8 cellular contexts compared by ENCODE assay signal in genomic region chr9:18442629-18443491, GRCh38. TPM values are rescaled to one million over a fixed set of nuclear protein-coding genes. Genes with fewer than 3 reads are reported as not detected.
DNase-seq lines count a peak whose midpoint lies in the region; ATAC-seq and TF ChIP-seq lines count a peak whose summit lies in the region.

No MANE protein-coding gene starts in this region.

- H3K27ac Mint-ChIP-seq in brain = peak overlapping the region in 2 of 5 experiments; percentile 20 to 46

- peak; percentile 30 for DNase-seq in NOMO-1 treated with DMSO at 0.1 percent for 48 hours (lab: John Stamatoyannopoulos, UW; ENCODE audit: unreplicated experiment)
- DNase-seq in NOMO-1 treated with dmso at 0.1 percent for 144 hours (lab: John Stamatoyannopoulos, UW; ENCODE audit: unreplicated experiment) = no peak
- peak; percentile 92 for DNase-seq in NCI-H1092 treated with DMSO at 0.1 percent for 48 hours (lab: John Stamatoyannopoulos, UW)
- peak in 3 of 5 experiments; percentile 3 to 66 (median 5) for DNase-seq in T-helper 2 cell
- peak; percentile 80 for DNase-seq in iPS-NIHi7 (ENCODE audit: extremely low spot score)
- peak; percentile 17 to 35 (median 26) for DNase-seq in stimulated activated CD4-positive, alpha-beta T cell treated with anti-CD3 and anti-CD28 coated beads, Interleukin-12 subunit alpha, Interleukin-12 subunit beta, amount 100 ng/mL, for 48 hours (ENCODE audit: low read depth in 2 of 3, low spot score in 1 of 3)

- H3K27me3 Mint-ChIP-seq in brain = no peaks in the 10 kb centered on the region

- H3K4me3 Mint-ChIP-seq in brain = peak overlapping the region in 2 of 5 experiments; percentile 5 to 24

- TF ChIP-seq CTCF in brain (conservative IDR thresholded peaks at IDR 0.05) = peak; percentile 86 to 96

- ATAC-seq in HG02759 (IDR thresholded peaks at IDR 0.05; ENCODE audit: unreplicated experiment) = peak; percentile 95

- H3K36me3 Mint-ChIP-seq in brain = no peaks in the 10 kb centered on the region

- H3K4me1 Mint-ChIP-seq in brain = peaks cover 35% of the 10 kb centered on the region

- no peaks in the 10 kb centered on the region for H3K9me3 Mint-ChIP-seq in brain

RNA-seq across cellular contexts. Expression of gene ADAMTSL1, which starts 31.1 kb away (rescaled TPM):
- 43.5 TPM for polyA plus RNA-seq in brain (ENCODE audit: insufficient read depth, low read depth, low replicate concordance)
